Comparison of ENCODE assay signal across 16 cellular contexts in genomic region chr21:14995695-14996490, GRCh38.
DNase-seq lines count a peak whose midpoint lies in the region; ATAC-seq, FAIRE-seq and TF ChIP-seq lines count a peak whose summit lies in the region.
"Had no signal": no experiment of that assay in that cellular context is flagged by ENCODE, and none has a peak within 500 bp of the region (broad histone marks: within the 10 kb centered on the region; RNA-seq: fewer than 3 reads in every experiment).

No MANE protein-coding gene starts in this region.

- no peak overlapping the region for H3K4me3 Mint-ChIP-seq in astrocyte (ENCODE audit: unreplicated experiment)

- H3K4me2 ChIP-seq in astrocyte (ENCODE audit: low read length) = peak overlapping the region; percentile 57

- H3K27ac ChIP-seq in heart left ventricle = no peak overlapping the region
- H3K27ac ChIP-seq in astrocyte (ENCODE audit: low read depth, low read length) = peak overlapping the region; percentile 52
- H3K27ac ChIP-seq: prostate gland had no signal

- no peak overlapping the region for H3K9ac ChIP-seq in astrocyte (ENCODE audit: low read length)

- TF ChIP-seq POLR2A in heart left ventricle (IDR thresholded peaks at IDR 0.05) = no peak

- peaks cover 49% of the 10 kb centered on the region for H3K4me1 Mint-ChIP-seq in astrocyte (ENCODE audit: low read depth, unreplicated experiment)

- peaks cover 10% of the 10 kb centered on the region for H3K36me3 Mint-ChIP-seq in astrocyte (ENCODE audit: low read depth, unreplicated experiment)

- 84 to 87% (median 87%) methylated on average over 9 of the region's 9 CpGs for WGBS in heart left ventricle, 4 donors

- peaks cover 95% of the 10 kb centered on the region for H3K79me2 ChIP-seq in astrocyte (ENCODE audit: insufficient read depth, low read length)

- no peaks in the 10 kb centered on the region for H3K27me3 Mint-ChIP-seq in astrocyte (ENCODE audit: low read depth, unreplicated experiment)

- intact Hi-C loops in heart left ventricle (cut with DNase I) (no loop called here), left ventricle myocardium superior (cut with micrococcal nuclease) (no loop called here)

- FAIRE-seq in astrocyte (lab: Jason Lieb, UNC) (peak; percentile 26), urothelium cell line (lab: Jason Lieb, UNC) (no peak)

- H3K4me3 ChIP-seq in heart left ventricle = no peak overlapping the region
- H3K4me3 ChIP-seq in astrocyte (ENCODE audit: insufficient read depth, low read depth, low read length) = no peak overlapping the region
- H3K4me3 ChIP-seq: prostate gland had no signal

- ATAC-seq in heart left ventricle = no peak
- no peak for ATAC-seq in left ventricle myocardium superior
- ATAC-seq in HG02759 (IDR thresholded peaks at IDR 0.05; ENCODE audit: unreplicated experiment) = no peak
- ATAC-seq in HG02610 (IDR thresholded peaks at IDR 0.05; ENCODE audit: unreplicated experiment) = no peak
- ATAC-seq: stimulated activated naive CD8-positive, alpha-beta T cell treated with anti-CD3 and anti-CD28 coated beads, Interleukin-15, Interleukin-2, amounts not matched to agents 100 U/mL and 50 U/mL, for 24 hours had no signal

- DNase-seq in heart left ventricle (peak in 3 of 5 donors; percentile 40 to 43 (median 43)), left ventricle myocardium superior (no peak), astrocyte (ENCODE audit: low read depth) (peak; percentile 78), iris pigment epithelial cell (ENCODE audit: low read depth) (peak; percentile 80), urothelium cell line (ENCODE audit: low spot score) (peak; percentile 37), NCI-H2081 treated with DMSO at 0.1 percent for 48 hours (lab: John Stamatoyannopoulos, UW) (no peak)
- DNase-seq: activated CD8-positive, alpha-beta memory T cell treated with anti-CD3 and anti-CD28 coated beads, Interleukin-2, amount 50 U/mL, for 4 hours; amniotic stem cell; GF-D8; MM.1S; NCI-H510A; stimulated activated CD4-positive, alpha-beta T cell treated with anti-CD3 and anti-CD28 coated beads, Interleukin-4, amount 100 ng/mL, for 1 hour; stimulated activated naive CD8-positive, alpha-beta T cell treated with anti-CD3 and anti-CD28 coated beads, Interleukin-15, Interleukin-2, amounts not matched to agents 100 U/mL and 50 U/mL, for 24 hours had no signal

- H3K36me3 ChIP-seq in heart left ventricle (peaks cover 0 to 4% (median 0%) of the 10 kb centered on the region in 9 donors), astrocyte (ENCODE audit: insufficient read depth, low read length) (no peaks in the 10 kb centered on the region)
- H3K36me3 ChIP-seq: prostate gland had no signal

- TF ChIP-seq CTCF in heart left ventricle (IDR thresholded peaks at IDR 0.05) (no peak), astrocyte (IDR thresholded peaks at IDR 0.05; ENCODE audit: insufficient read depth, low read depth, low read length) (no peak)

- no peak overlapping the region for H2AFZ ChIP-seq in astrocyte (ENCODE audit: low read depth, low read length)

- H3K27me3 ChIP-seq in heart left ventricle = no peaks in the 10 kb centered on the region
- H3K27me3 ChIP-seq in astrocyte (ENCODE audit: insufficient read depth, low read length) = no peaks in the 10 kb centered on the region

- peaks cover 0 to 29% (median 6%) of the 10 kb centered on the region in 12 donors for H3K4me1 ChIP-seq in heart left ventricle
- H3K4me1 ChIP-seq in astrocyte (ENCODE audit: insufficient read depth, low read length) = peaks cover 19% of the 10 kb centered on the region
- H3K4me1 ChIP-seq: prostate gland had no signal

- H3K27ac Mint-ChIP-seq in astrocyte (ENCODE audit: unreplicated experiment) = peak overlapping the region; percentile 67

- H3K9me3 ChIP-seq in heart left ventricle (no peaks in the 10 kb centered on the region), astrocyte (ENCODE audit: insufficient read depth, low read depth, low read length) (no peaks in the 10 kb centered on the region)
- H3K9me3 ChIP-seq: prostate gland had no signal

- no peaks in the 10 kb centered on the region for H3K9me3 Mint-ChIP-seq in astrocyte (ENCODE audit: unreplicated experiment)

- peaks cover 14% of the 10 kb centered on the region for H4K20me1 ChIP-seq in astrocyte (ENCODE audit: insufficient read depth, low read length)

Comparison
In these comparisons a context has a peak if more than half of its experiments do, and no peak if none do; other contexts are left out.
1. DNase-seq: peak in heart left ventricle (3 of 5), astrocyte (single experiment), iris pigment epithelial cell (single experiment) and urothelium cell line (single experiment); none in left ventricle myocardium superior (single experiment) and NCI-H2081 treated with DMSO at 0.1 percent for 48 hours (single experiment).